Comparison of ENCODE assay signal across 13 cellular contexts in genomic region chr9:14349818-14350333, GRCh38. TPM values are rescaled to one million over a fixed set of nuclear protein-coding genes. Genes with fewer than 3 reads are reported as not detected.
A peak's percentile ranks its signal among the peaks of the same experiment; 100 is the strongest.
DNase-seq lines count a peak whose midpoint lies in the region; ATAC-seq, FAIRE-seq and TF ChIP-seq lines count a peak whose summit lies in the region.
"Had no signal": no experiment of that assay in that cellular context is flagged by ENCODE, and none has a peak within 500 bp of the region (broad histone marks: within the 10 kb centered on the region; RNA-seq: fewer than 3 reads in every experiment).

No MANE protein-coding gene starts in this region.

- TF ChIP-seq POLR2A in vagina (IDR thresholded peaks at IDR 0.05), result no peak
- no peak for TF ChIP-seq POLR2A in GM12891 (IDR thresholded peaks at IDR 0.05; ENCODE audit: low read depth, low read length)

- H3K4me3 Mint-ChIP-seq in activated naive CD4-positive, alpha-beta T cell treated with anti-CD3 and anti-CD28 coated beads for 36 hours, result no peak overlapping the region
- H3K4me3 Mint-ChIP-seq: activated CD8-positive, alpha-beta memory T cell treated with anti-CD3 and anti-CD28 coated beads, Interleukin-2, amount 10 ng/mL, durations not matched to agents 7 days and 5 days; memory B cell had no signal

- H3K27me3 Mint-ChIP-seq in activated naive CD4-positive, alpha-beta T cell treated with anti-CD3 and anti-CD28 coated beads for 36 hours (ENCODE audit: low read depth), result peaks cover 88% of the 10 kb centered on the region

- H3K9me3 ChIP-seq in parathyroid adenoma (ENCODE audit: control insufficient read depth, low read length), result no peaks in the 10 kb centered on the region
- no peaks in the 10 kb centered on the region for H3K9me3 ChIP-seq in vagina

- H3K9me3 Mint-ChIP-seq in activated naive CD4-positive, alpha-beta T cell treated with anti-CD3 and anti-CD28 coated beads for 36 hours, result no peaks in the 10 kb centered on the region
- H3K9me3 Mint-ChIP-seq: memory B cell had no signal

- peak overlapping the region; percentile 30 for H3K27ac ChIP-seq in parathyroid adenoma
- peak overlapping the region; percentile 59 for H3K27ac ChIP-seq in vagina

- peak overlapping the region; percentile 21 for H3K4me2 ChIP-seq in parathyroid adenoma (ENCODE audit: low read length)

- H2AFZ ChIP-seq in parathyroid adenoma, result no peak overlapping the region

- no peaks in the 10 kb centered on the region for H3K36me3 Mint-ChIP-seq in activated naive CD4-positive, alpha-beta T cell treated with anti-CD3 and anti-CD28 coated beads for 36 hours (ENCODE audit: low read depth)
- H3K36me3 Mint-ChIP-seq: memory B cell had no signal

- no peak overlapping the region for H3K9ac ChIP-seq in parathyroid adenoma

- TF ChIP-seq CTCF in fibroblast of pulmonary artery (IDR thresholded peaks at IDR 0.05; ENCODE audit: low read length, missing control alignments) (no peak), parathyroid adenoma (IDR thresholded peaks at IDR 0.05) (no peak), vagina (IDR thresholded peaks at IDR 0.05) (no peak)

- FAIRE-seq in GM12891 (lab: Jason Lieb, UNC), result no peak

- H3K27me3 ChIP-seq in parathyroid adenoma (ENCODE audit: control insufficient read depth, insufficient read depth, low read length), result peaks cover 19% of the 10 kb centered on the region
- H3K27me3 ChIP-seq in vagina, result peaks cover 5% of the 10 kb centered on the region

- H3K79me2 ChIP-seq in parathyroid adenoma, result no peaks in the 10 kb centered on the region

- H3K4me3 ChIP-seq in fibroblast of pulmonary artery (replicated peaks; ENCODE audit: low read depth, low read length), result peak overlapping the region; percentile 52
- peak overlapping the region; percentile 28 for H3K4me3 ChIP-seq in parathyroid adenoma (ENCODE audit: low read depth, low read length)
- H3K4me3 ChIP-seq in vagina, result peak overlapping the region; percentile 42 to 50

- no peak for ATAC-seq in left ventricle myocardium superior
- ATAC-seq: activated CD8-positive, alpha-beta memory T cell treated with anti-CD3 and anti-CD28 coated beads, Interleukin-2, amount 10 ng/mL, durations not matched to agents 7 days and 5 days; Panc1 had no signal

- no peak overlapping the region for H3K27ac Mint-ChIP-seq in activated naive CD4-positive, alpha-beta T cell treated with anti-CD3 and anti-CD28 coated beads for 36 hours
- H3K27ac Mint-ChIP-seq: activated CD8-positive, alpha-beta memory T cell treated with anti-CD3 and anti-CD28 coated beads, Interleukin-2, amount 10 ng/mL, durations not matched to agents 7 days and 5 days; memory B cell had no signal

- H3K36me3 ChIP-seq in parathyroid adenoma (ENCODE audit: control insufficient read depth, insufficient read depth, low read length) (no peaks in the 10 kb centered on the region), vagina (no peaks in the 10 kb centered on the region)

- intact Hi-C loops in left ventricle myocardium superior (cut with micrococcal nuclease), result loop anchor here (10.0 kb wide), 2 partner anchors 785 to 925 kb away; no protein-coding TSS in a partner anchor
- intact Hi-C loops in cardiac septum (cut with DNase I), result loop anchor here (2.0 to 10.0 kb wide), 12 partner anchors 47 to 1075 kb away; partner anchors contain the start of gene MPDZ
- intact Hi-C loops in vagina (cut with DNase I), result loop anchor here (10.0 kb wide), 2 partner anchors 905 to 925 kb away; no protein-coding TSS in a partner anchor
- intact Hi-C loops in activated naive CD4-positive, alpha-beta T cell treated with anti-CD3 and anti-CD28 coated beads for 36 hours (cut with micrococcal nuclease), result loop anchor here (1.0 to 10.0 kb wide), 5 partner anchors 37 to 1135 kb away; no protein-coding TSS in a partner anchor

- peaks cover 10% of the 10 kb centered on the region for H3K4me1 Mint-ChIP-seq in activated naive CD4-positive, alpha-beta T cell treated with anti-CD3 and anti-CD28 coated beads for 36 hours (ENCODE audit: low read depth)

- DNase-seq in left ventricle myocardium superior, result peak; percentile 30
- no peak for DNase-seq in cardiac septum (ENCODE audit: low spot score)
- DNase-seq in fibroblast of pulmonary artery (ENCODE audit: low read depth), result no peak
- no peak for DNase-seq in vagina (ENCODE audit: extremely low spot score in 2 of 2)
- no peak for DNase-seq in activated naive CD4-positive, alpha-beta T cell treated with anti-CD3 and anti-CD28 coated beads for 36 hours
- no peak for DNase-seq in UCSD-AML1 (lab: John Stamatoyannopoulos, UW; ENCODE audit: unreplicated experiment)
- DNase-seq in GM12891 (ENCODE audit: insufficient read length, low spot score), result no peak
- DNase-seq: activated CD8-positive, alpha-beta memory T cell treated with anti-CD3 and anti-CD28 coated beads, Interleukin-2, amount 10 ng/mL, durations not matched to agents 7 days and 5 days; EL; NCI-H2107 had no signal

- CTCF ChIA-PET in activated naive CD4-positive, alpha-beta T cell treated with anti-CD3 and anti-CD28 coated beads for 36 hours (lab: Charles Lee), result no interaction called here

- H3K4me1 ChIP-seq in parathyroid adenoma, result no peaks in the 10 kb centered on the region
- peaks cover 53% of the 10 kb centered on the region for H3K4me1 ChIP-seq in vagina

TF ChIP-seq in GM12891, 5 proteins besides CTCF, POLR2A, EP300 and RAD21:
- TF ChIP-seq PAX5 (IDR thresholded peaks at IDR 0.05; ENCODE audit: insufficient read depth, low read length, severe bottlenecking) (no peak), POLR2AphosphoS5 (IDR thresholded peaks at IDR 0.05; ENCODE audit: low read depth, low read length) (no peak), SPI1 (IDR thresholded peaks at IDR 0.05; ENCODE audit: low read depth, low read length) (no peak), TAF1 (IDR thresholded peaks at IDR 0.05; ENCODE audit: low read depth, low read length) (no peak), POU2F2 (IDR thresholded peaks at IDR 0.05; ENCODE audit: low read depth, low read length) (no peak)

RNA-seq across cellular contexts. Expression of gene NFIB, which starts 35.9 kb away (rescaled TPM):
- total RNA-seq in left ventricle myocardium superior (110 TPM), cardiac septum (129 TPM), vagina (73.4 TPM)
- not detected for total RNA-seq in activated naive CD4-positive, alpha-beta T cell treated with anti-CD3 and anti-CD28 coated beads for 36 hours
- polyA plus RNA-seq in GM12891 (2012; ENCODE audit: low read depth, missing spikeins), result 0.08 TPM
- total RNA-seq: activated CD8-positive, alpha-beta memory T cell treated with anti-CD3 and anti-CD28 coated beads, Interleukin-2, amount 10 ng/mL, durations not matched to agents 7 days and 5 days had no signal

Comparison
In these comparisons a context has a peak if more than half of its experiments do, and no peak if none do; other contexts are left out.
1. RNA of gene NFIB, which starts 35.9 kb away (total RNA-seq): 129 TPM in cardiac septum (single experiment), 110 TPM in left ventricle myocardium superior (single experiment) and 73.4 TPM in vagina (single experiment); not detected in activated naive CD4-positive, alpha-beta T cell treated with anti-CD3 and anti-CD28 coated beads for 36 hours; every median in the first group is over 10 times any median in the second.
2. Peak in every context shown above with its lines, with median percentiles within 50 percentile points of each other: H3K4me3 ChIP-seq.